In the genomic region with DNA sequence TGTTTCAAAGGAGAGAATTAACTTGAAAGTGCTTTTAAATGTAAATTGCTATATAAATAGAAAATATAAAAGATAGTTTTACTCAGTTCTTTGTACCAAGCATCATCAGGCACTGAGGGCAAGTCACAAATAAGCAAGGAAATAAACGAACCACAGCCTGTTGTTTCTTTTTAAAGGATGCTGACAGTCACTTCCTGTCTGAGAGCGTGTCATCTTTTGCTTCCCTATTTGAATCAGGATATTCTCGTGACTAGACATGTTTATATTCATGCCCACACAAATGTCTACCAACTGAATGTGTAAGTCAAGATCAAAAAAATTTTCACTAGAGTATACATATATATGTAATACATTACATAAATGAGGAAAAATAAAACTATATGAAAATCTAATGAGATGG, we compare ENCODE assay signal across 8 cellular contexts. TPM values are rescaled to one million over a fixed set of nuclear protein-coding genes. Genes with fewer than 3 reads are reported as not detected.
DNase-seq lines count a peak whose midpoint lies in the region; ATAC-seq and TF ChIP-seq lines count a peak whose summit lies in the region.

No MANE protein-coding gene starts in this region.

- peaks cover 0 to 13% (median 0%) of the 10 kb centered on the region in 7 donors for H3K4me1 Mint-ChIP-seq in naive thymus-derived CD4-positive, alpha-beta T cell
- H3K4me1 Mint-ChIP-seq in HFFc6 (ENCODE audit: low read depth) = no peaks in the 10 kb centered on the region
- no peaks in the 10 kb centered on the region for H3K4me1 Mint-ChIP-seq in nephron progenitor cell
- peaks cover 1 to 9% of the 10 kb centered on the region in 2 donors for H3K4me1 Mint-ChIP-seq in immature natural killer cell

- CTCF ChIA-PET in naive thymus-derived CD4-positive, alpha-beta T cell (lab: Charles Lee) = interaction anchor here (0.6 kb wide), 1 partner anchor 18 kb away, joined by 3 read pairs; no protein-coding TSS in a partner anchor

- H3K4me1 ChIP-seq in naive thymus-derived CD4-positive, alpha-beta T cell (ENCODE audit: control insufficient read depth in 2 of 2, insufficient read depth in 2 of 2, low read length in 2 of 2) = no peaks in the 10 kb centered on the region

- H3K27ac Mint-ChIP-seq in naive thymus-derived CD4-positive, alpha-beta T cell = no peak overlapping the region
- H3K27ac Mint-ChIP-seq in HFFc6 = no peak overlapping the region
- H3K27ac Mint-ChIP-seq in nephron progenitor cell = no peak overlapping the region
- H3K27ac Mint-ChIP-seq in immature natural killer cell = no peak overlapping the region

- intact Hi-C loops in naive thymus-derived CD4-positive, alpha-beta T cell (cut with micrococcal nuclease) = loop anchor here (2.0 kb wide), 1 partner anchor 30 kb away; a partner anchor contains a TSS

- no peaks in the 10 kb centered on the region for H3K27me3 ChIP-seq in naive thymus-derived CD4-positive, alpha-beta T cell (ENCODE audit: control insufficient read depth in 2 of 2, insufficient read depth in 2 of 2, low read length in 2 of 2)

- POLR2A ChIA-PET in naive thymus-derived CD4-positive, alpha-beta T cell (lab: Charles Lee) = no interaction called here

- peaks cover 0 to 6% (median 0%) of the 10 kb centered on the region in 5 donors for H3K36me3 Mint-ChIP-seq in naive thymus-derived CD4-positive, alpha-beta T cell
- no peaks in the 10 kb centered on the region for H3K36me3 Mint-ChIP-seq in HFFc6 (ENCODE audit: low read depth)
- no peaks in the 10 kb centered on the region for H3K36me3 Mint-ChIP-seq in nephron progenitor cell (ENCODE audit: low read depth)
- H3K36me3 Mint-ChIP-seq in immature natural killer cell = no peaks in the 10 kb centered on the region

- ATAC-seq in GM18861 (IDR thresholded peaks at IDR 0.05; ENCODE audit: unreplicated experiment) (peak; percentile 94), HG02610 (IDR thresholded peaks at IDR 0.05; ENCODE audit: unreplicated experiment) (peak; percentile 92)
- peak; percentile 76 for ATAC-seq in naive thymus-derived CD4-positive, alpha-beta T cell

- peaks cover 0 to 7% (median 5%) of the 10 kb centered on the region in 5 donors for H3K27me3 Mint-ChIP-seq in naive thymus-derived CD4-positive, alpha-beta T cell
- H3K27me3 Mint-ChIP-seq in HFFc6 (ENCODE audit: insufficient read depth) (no peaks in the 10 kb centered on the region), nephron progenitor cell (ENCODE audit: low read depth, poor library complexity) (peaks cover 4% of the 10 kb centered on the region), immature natural killer cell (ENCODE audit: low read depth in 3 of 3) (peaks cover 0 to 2% (median 0%) of the 10 kb centered on the region in 3 donors)

- H3K9me3 Mint-ChIP-seq in naive thymus-derived CD4-positive, alpha-beta T cell = no peaks in the 10 kb centered on the region
- H3K9me3 Mint-ChIP-seq in HFFc6 (no peaks in the 10 kb centered on the region), nephron progenitor cell (no peaks in the 10 kb centered on the region), immature natural killer cell (no peaks in the 10 kb centered on the region)

- no peak overlapping the region for H3K27ac ChIP-seq in naive thymus-derived CD4-positive, alpha-beta T cell (ENCODE audit: low read depth, low read length)

- H3K36me3 ChIP-seq in naive thymus-derived CD4-positive, alpha-beta T cell (ENCODE audit: control insufficient read depth in 2 of 3, insufficient read depth in 3 of 3, low read length in 3 of 3) = no peaks in the 10 kb centered on the region

- no peak for TF ChIP-seq CTCF in HFFc6 (IDR thresholded peaks at IDR 0.05)
- TF ChIP-seq CTCF in nephron progenitor cell (IDR thresholded peaks at IDR 0.05) = no peak

- no peak overlapping the region for H3K4me3 ChIP-seq in naive thymus-derived CD4-positive, alpha-beta T cell (ENCODE audit: low read length)

- H3K9me3 ChIP-seq in naive thymus-derived CD4-positive, alpha-beta T cell (ENCODE audit: control insufficient read depth in 2 of 3, low read length in 3 of 3) = no peaks in the 10 kb centered on the region

- peak overlapping the region in 1 of 10 donors; percentile 28 for H3K4me3 Mint-ChIP-seq in naive thymus-derived CD4-positive, alpha-beta T cell
- H3K4me3 Mint-ChIP-seq in HFFc6 = no peak overlapping the region
- no peak overlapping the region for H3K4me3 Mint-ChIP-seq in nephron progenitor cell
- H3K4me3 Mint-ChIP-seq in immature natural killer cell = peak overlapping the region in 1 of 5 donors; percentile 46

- DNase-seq in NOMO-1 treated with DMSO at 0.1 percent for 48 hours (lab: John Stamatoyannopoulos, UW; ENCODE audit: unreplicated experiment) = peak; percentile 91
- DNase-seq in naive thymus-derived CD4-positive, alpha-beta T cell = peak in 3 of 9 donors; percentile 13 to 19 (median 14)
- DNase-seq in HFFc6 = no peak
- no peak for DNase-seq in NCI-H1694 (lab: John Stamatoyannopoulos, UW)
- no peak for DNase-seq in nephron progenitor cell
- no peak for DNase-seq in immature natural killer cell

RNA-seq across cellular contexts. Expression of a gene that starts 31.4 kb away (rescaled TPM):
- total RNA-seq in naive thymus-derived CD4-positive, alpha-beta T cell = 1 to 10 TPM; 3.1 to 5.8 (median 4.6) TPM
- polyA plus RNA-seq in naive thymus-derived CD4-positive, alpha-beta T cell = 1 to 10 TPM; 1.2 to 1.4 TPM
- total RNA-seq in HFFc6 (2021; fragmentation: NEBNext Ultra II Directional; extraction: Animal tissue kit (Norgen Biotek cat#: 25700)) = 1 to 10 TPM; 2.3 to 3.3 (median 2.9) TPM
- 1 to 10 TPM in 2 of 3 donors, not detected in 1; 1.8 to 5.9 TPM for polyA plus RNA-seq in immature natural killer cell
